ENCODE assay signal across 8 cellular contexts in genomic region chr19:41265376-41266153, GRCh38. TPM values are rescaled to one million over a fixed set of nuclear protein-coding genes. Genes with fewer than 3 reads are reported as not detected.
DNase-seq lines count a peak whose midpoint lies in the region; TF ChIP-seq lines count a peak whose summit lies in the region.

No MANE protein-coding gene starts in this region.

- CTCF ChIA-PET in activated CD4-positive, alpha-beta T cell treated with anti-CD3 and anti-CD28 coated beads, Interleukin-2, amount 10 ng/mL, durations not matched to agents 7 days and 5 days (lab: Charles Lee): interaction anchor here (0.6 to 1.6 kb wide), 2 partner anchors 14 to 46 kb away, joined by 4 to 5 read pairs; no protein-coding TSS in a partner anchor

- H3K36me3 ChIP-seq in esophagus squamous epithelium (peaks cover 0 to 28% (median 18%) of the 10 kb centered on the region in 3 donors), osteoblast (ENCODE audit: insufficient read depth, low read length) (peaks cover 47% of the 10 kb centered on the region)

- POLR2A ChIA-PET in activated CD4-positive, alpha-beta T cell treated with anti-CD3 and anti-CD28 coated beads, Interleukin-2, amount 10 ng/mL, durations not matched to agents 7 days and 5 days (lab: Charles Lee): no interaction called here

- TF ChIP-seq CTCF in GM20000 (IDR thresholded peaks at IDR 0.05; ENCODE audit: extremely low read depth, missing control alignments) (no peak), esophagus squamous epithelium (IDR thresholded peaks at IDR 0.05) (no peak), osteoblast (IDR thresholded peaks at IDR 0.05; ENCODE audit: extremely low read depth, low read depth, low read length) (no peak)

- H3K4me1 Mint-ChIP-seq in activated CD4-positive, alpha-beta T cell treated with anti-CD3 and anti-CD28 coated beads, Interleukin-2, amount 10 ng/mL, durations not matched to agents 7 days and 5 days: peaks cover 45% of the 10 kb centered on the region

- H2AFZ ChIP-seq in osteoblast (ENCODE audit: low read length): no peak overlapping the region

- H3K9me3 ChIP-seq in esophagus squamous epithelium (no peaks in the 10 kb centered on the region), osteoblast (ENCODE audit: low read depth, low read length) (no peaks in the 10 kb centered on the region)

- DNase-seq in A172 (ENCODE audit: low spot score) (peak; percentile 26), GM20000 (ENCODE audit: low spot score) (peak; percentile 34), esophagus squamous epithelium (lab: John Stamatoyannopoulos, UW) (no peak), osteoblast (ENCODE audit: insufficient read length, low spot score, missing footprints) (no peak), NCI-H2196 (lab: John Stamatoyannopoulos, UW; ENCODE audit: unreplicated experiment) (no peak), NCI-H1048 (lab: John Stamatoyannopoulos, UW) (no peak), ACHN (no peak)
- no peak for DNase-seq in activated CD4-positive, alpha-beta T cell treated with anti-CD3 and anti-CD28 coated beads, Interleukin-2, amount 10 ng/mL, durations not matched to agents 7 days and 5 days

- intact Hi-C loops in esophagus squamous epithelium (cut with DNase I): loop anchor here (5.0 kb wide), 1 partner anchor 42 kb away; no protein-coding TSS in a partner anchor

- in situ Hi-C loops in ACHN (cut with HindIII; ENCODE audit: low pct_ligation_motif_present, low pct_unique_long_range_greater_than_20kb, low sequenced_read_pairs): no loop called here

- no peaks in the 10 kb centered on the region for H3K27me3 ChIP-seq in esophagus squamous epithelium
- no peaks in the 10 kb centered on the region for H3K27me3 ChIP-seq in osteoblast (ENCODE audit: insufficient read depth, low read length)

- H3K4me1 ChIP-seq in esophagus squamous epithelium (peaks cover 23 to 43% (median 27%) of the 10 kb centered on the region in 3 donors), osteoblast (ENCODE audit: insufficient read depth, low read length) (peaks cover 32% of the 10 kb centered on the region)

- H3K9me3 Mint-ChIP-seq in activated CD4-positive, alpha-beta T cell treated with anti-CD3 and anti-CD28 coated beads, Interleukin-2, amount 10 ng/mL, durations not matched to agents 7 days and 5 days: no peaks in the 10 kb centered on the region

- H4K20me1 ChIP-seq in osteoblast (ENCODE audit: insufficient read depth, low read length): peaks cover 22% of the 10 kb centered on the region

- peaks cover 54% of the 10 kb centered on the region for H3K79me2 ChIP-seq in osteoblast (ENCODE audit: insufficient read depth, low read length)

- H3K36me3 Mint-ChIP-seq in activated CD4-positive, alpha-beta T cell treated with anti-CD3 and anti-CD28 coated beads, Interleukin-2, amount 10 ng/mL, durations not matched to agents 7 days and 5 days (ENCODE audit: low read depth): peaks cover 40% of the 10 kb centered on the region

- H3K4me3 ChIP-seq in esophagus squamous epithelium (peak overlapping the region; percentile 75 to 99 (median 88)), osteoblast (ENCODE audit: insufficient read depth, low read length) (peak overlapping the region; percentile 95)

- H3K4me2 ChIP-seq in osteoblast (ENCODE audit: insufficient read depth, low read length): peak overlapping the region; percentile 98

- peak overlapping the region; percentile 99 for H3K27ac Mint-ChIP-seq in activated CD4-positive, alpha-beta T cell treated with anti-CD3 and anti-CD28 coated beads, Interleukin-2, amount 10 ng/mL, durations not matched to agents 7 days and 5 days

- WGBS in esophagus squamous epithelium, 2 donors: 8 to 13% methylated on average over 17 of the region's 17 CpGs

- TF ChIP-seq POLR2A in esophagus squamous epithelium (IDR thresholded peaks at IDR 0.05): no peak

- H3K27ac ChIP-seq in esophagus squamous epithelium: peak overlapping the region; percentile 95 to 100 (median 100)
- peak overlapping the region; percentile 96 for H3K27ac ChIP-seq in osteoblast (ENCODE audit: low read depth, low read length)

- no peaks in the 10 kb centered on the region for H3K27me3 Mint-ChIP-seq in activated CD4-positive, alpha-beta T cell treated with anti-CD3 and anti-CD28 coated beads, Interleukin-2, amount 10 ng/mL, durations not matched to agents 7 days and 5 days

- peak overlapping the region; percentile 89 for H3K4me3 Mint-ChIP-seq in activated CD4-positive, alpha-beta T cell treated with anti-CD3 and anti-CD28 coated beads, Interleukin-2, amount 10 ng/mL, durations not matched to agents 7 days and 5 days

RNA-seq across cellular contexts. Expression of gene HNRNPUL1, which starts 1.4 kb away (rescaled TPM):
- total RNA-seq in A172 (2014; rRNA removed; shearing (Covaris generic)): 168 and 204 TPM in 2 replicates
- total RNA-seq in activated CD4-positive, alpha-beta T cell treated with anti-CD3 and anti-CD28 coated beads, Interleukin-2, amount 10 ng/mL, durations not matched to agents 7 days and 5 days: 100 to 1,000 TPM; 333 to 348 TPM
- 100 to 1,000 TPM in 3 of 4 donors, 10 to 100 TPM in 1; 98.1 to 127 (median 113) TPM for total RNA-seq in esophagus squamous epithelium
- 113 and 114 TPM in 2 replicates for total RNA-seq in osteoblast

RNA-seq across cellular contexts. Expression of gene CCDC97, which starts 44.4 kb away (rescaled TPM):
- total RNA-seq in A172 (2014; rRNA removed; shearing (Covaris generic)): 8.3 and 8.9 TPM in 2 replicates
- total RNA-seq in activated CD4-positive, alpha-beta T cell treated with anti-CD3 and anti-CD28 coated beads, Interleukin-2, amount 10 ng/mL, durations not matched to agents 7 days and 5 days: 10 to 100 TPM; 50.4 to 51.7 TPM
- 10 to 100 TPM in 3 of 4 donors, 1 to 10 TPM in 1; 9.4 to 19.5 (median 14.7) TPM for total RNA-seq in esophagus squamous epithelium
- 9.0 and 11.2 TPM in 2 replicates for total RNA-seq in osteoblast

RNA-seq across cellular contexts. Expression of gene AXL, which starts 46.5 kb away (rescaled TPM):
- total RNA-seq in A172 (2014; rRNA removed; shearing (Covaris generic)): 418 and 457 TPM in 2 replicates
- total RNA-seq in activated CD4-positive, alpha-beta T cell treated with anti-CD3 and anti-CD28 coated beads, Interleukin-2, amount 10 ng/mL, durations not matched to agents 7 days and 5 days: under 1 TPM; 0.06 to 0.20 TPM
- 10 to 100 TPM in 2 of 4 donors, 1 to 10 TPM in 2; 5.3 to 40.2 (median 17.3) TPM for total RNA-seq in esophagus squamous epithelium
- total RNA-seq in osteoblast: 355 and 368 TPM in 2 replicates

Comparison
In these comparisons a context has a peak if more than half of its experiments do, and no peak if none do; other contexts are left out.
1. DNase-seq: peak in A172 (single experiment) and GM20000 (single experiment); none in activated CD4-positive, alpha-beta T cell treated with anti-CD3 and anti-CD28 coated beads, Interleukin-2, amount 10 ng/mL, durations not matched to agents 7 days and 5 days (single experiment), esophagus squamous epithelium (single experiment), osteoblast (single experiment), NCI-H2196 (single experiment), NCI-H1048 (single experiment) and ACHN (single experiment).